19 cellular contexts compared by ENCODE assay signal in genomic region chr6:90534337-90535025, GRCh38. TPM values are rescaled to one million over a fixed set of nuclear protein-coding genes. Genes with fewer than 3 reads are reported as not detected.
DNase-seq lines count a peak whose midpoint lies in the region; ATAC-seq lines count a peak whose summit lies in the region.
"Had no signal": no experiment of that assay in that cellular context is flagged by ENCODE, and none has a peak within 500 bp of the region (broad histone marks: within the 10 kb centered on the region; RNA-seq: fewer than 3 reads in every experiment).

No MANE protein-coding gene starts in this region.

- no peaks in the 10 kb centered on the region for H3K9me3 Mint-ChIP-seq in activated CD8-positive, alpha-beta memory T cell treated with anti-CD3 and anti-CD28 coated beads, Interleukin-2, amount 10 ng/mL, durations not matched to agents 7 days and 5 days (ENCODE audit: low read depth)
- no peaks in the 10 kb centered on the region for H3K9me3 Mint-ChIP-seq in stimulated activated naive CD8-positive, alpha-beta T cell treated with anti-CD3 and anti-CD28 coated beads, Interleukin-15, amount 100 ng/mL, for 72 hours
- peaks cover 0 to 2% (median 0%) of the 10 kb centered on the region in 6 donors for H3K9me3 Mint-ChIP-seq in immature natural killer cell

- peak overlapping the region; percentile 90 for H3K27ac Mint-ChIP-seq in activated CD8-positive, alpha-beta memory T cell treated with anti-CD3 and anti-CD28 coated beads, Interleukin-2, amount 10 ng/mL, durations not matched to agents 7 days and 5 days
- no peak overlapping the region for H3K27ac Mint-ChIP-seq in stimulated activated naive CD8-positive, alpha-beta T cell treated with anti-CD3 and anti-CD28 coated beads, Interleukin-15, amount 100 ng/mL, for 72 hours
- H3K27ac Mint-ChIP-seq in immature natural killer cell: peak overlapping the region; percentile 87 to 95 (median 91)
- H3K27ac Mint-ChIP-seq: CD4-positive, CD25-positive, alpha-beta regulatory T cell had no signal

- H3K4me3 Mint-ChIP-seq in activated CD8-positive, alpha-beta memory T cell treated with anti-CD3 and anti-CD28 coated beads, Interleukin-2, amount 10 ng/mL, durations not matched to agents 7 days and 5 days: no peak overlapping the region
- H3K4me3 Mint-ChIP-seq in stimulated activated naive CD8-positive, alpha-beta T cell treated with anti-CD3 and anti-CD28 coated beads, Interleukin-15, amount 100 ng/mL, for 72 hours: no peak overlapping the region
- no peak overlapping the region for H3K4me3 Mint-ChIP-seq in immature natural killer cell
- H3K4me3 Mint-ChIP-seq: CD4-positive, CD25-positive, alpha-beta regulatory T cell had no signal

- CTCF ChIA-PET in activated CD8-positive, alpha-beta memory T cell treated with anti-CD3 and anti-CD28 coated beads, Interleukin-2, amount 10 ng/mL, durations not matched to agents 7 days and 5 days (lab: Charles Lee): interaction anchor here (1.0 kb wide), 1 partner anchor 10 kb away, joined by 3 read pairs; no protein-coding TSS in a partner anchor

- ATAC-seq in activated CD8-positive, alpha-beta memory T cell treated with anti-CD3 and anti-CD28 coated beads, Interleukin-2, amount 10 ng/mL, durations not matched to agents 7 days and 5 days: peak; percentile 28
- ATAC-seq in stimulated activated naive CD8-positive, alpha-beta T cell treated with anti-CD3 and anti-CD28 coated beads, Interleukin-15, amount 100 ng/mL, for 72 hours: peak; percentile 70
- ATAC-seq in stimulated activated naive CD8-positive, alpha-beta T cell treated with anti-CD3 and anti-CD28 coated beads, Interleukin-15, Interleukin-2, amounts not matched to agents 100 U/mL and 50 U/mL, for 24 hours: no peak
- ATAC-seq in HG03045 (IDR thresholded peaks at IDR 0.05; ENCODE audit: unreplicated experiment) (no peak), HG02981 (IDR thresholded peaks at IDR 0.05; ENCODE audit: unreplicated experiment) (no peak)
- ATAC-seq: HCT116, Right ventricle myocardium inferior had no signal

- H3K4me1 Mint-ChIP-seq in activated CD8-positive, alpha-beta memory T cell treated with anti-CD3 and anti-CD28 coated beads, Interleukin-2, amount 10 ng/mL, durations not matched to agents 7 days and 5 days: peaks cover 28% of the 10 kb centered on the region
- peaks cover 6% of the 10 kb centered on the region for H3K4me1 Mint-ChIP-seq in stimulated activated naive CD8-positive, alpha-beta T cell treated with anti-CD3 and anti-CD28 coated beads, Interleukin-15, amount 100 ng/mL, for 72 hours
- peaks cover 34 to 50% of the 10 kb centered on the region in 2 donors for H3K4me1 Mint-ChIP-seq in immature natural killer cell

- no peaks in the 10 kb centered on the region for H3K27me3 Mint-ChIP-seq in activated CD8-positive, alpha-beta memory T cell treated with anti-CD3 and anti-CD28 coated beads, Interleukin-2, amount 10 ng/mL, durations not matched to agents 7 days and 5 days
- H3K27me3 Mint-ChIP-seq in stimulated activated naive CD8-positive, alpha-beta T cell treated with anti-CD3 and anti-CD28 coated beads, Interleukin-15, amount 100 ng/mL, for 72 hours: no peaks in the 10 kb centered on the region
- peaks cover 0 to 1% (median 0%) of the 10 kb centered on the region in 3 donors for H3K27me3 Mint-ChIP-seq in immature natural killer cell (ENCODE audit: low read depth in 3 of 3)
- H3K27me3 Mint-ChIP-seq: CD4-positive, CD25-positive, alpha-beta regulatory T cell had no signal

- no peak for DNase-seq in activated CD8-positive, alpha-beta memory T cell treated with anti-CD3 and anti-CD28 coated beads, Interleukin-2, amount 10 ng/mL, durations not matched to agents 7 days and 5 days
- DNase-seq in activated CD8-positive, alpha-beta memory T cell treated with anti-CD3 and anti-CD28 coated beads for 24 hours: no peak
- DNase-seq in stimulated activated naive CD8-positive, alpha-beta T cell treated with anti-CD3 and anti-CD28 coated beads, Interleukin-15, amount 100 ng/mL, for 72 hours: no peak
- DNase-seq in stimulated activated naive CD8-positive, alpha-beta T cell treated with anti-CD3 and anti-CD28 coated beads, Interleukin-15, Interleukin-2, amounts not matched to agents 100 U/mL and 50 U/mL, for 24 hours: no peak
- DNase-seq in immature natural killer cell: no peak
- DNase-seq: EL, GF-D8, IMR-90, NCI-H1417, NCI-H1694 treated with DMSO at 0.1 percent for 48 hours, NCI-H2081 treated with DMSO at 0.1 percent for 48 hours, NCI-H2171 treated with DMSO at 0.1 percent for 48 hours, NCI-H524 treated with DMSO at 0.1 percent for 48 hours, NCI-H82 had no signal

- H3K36me3 Mint-ChIP-seq in activated CD8-positive, alpha-beta memory T cell treated with anti-CD3 and anti-CD28 coated beads, Interleukin-2, amount 10 ng/mL, durations not matched to agents 7 days and 5 days: peaks cover 20% of the 10 kb centered on the region
- peaks cover 4 to 25% (median 12%) of the 10 kb centered on the region in 3 donors for H3K36me3 Mint-ChIP-seq in immature natural killer cell

RNA-seq across cellular contexts. Expression of gene MAP3K7, which starts 52.4 kb away (rescaled TPM):
- 10 to 100 TPM; 26.5 to 29.1 TPM for total RNA-seq in activated CD8-positive, alpha-beta memory T cell treated with anti-CD3 and anti-CD28 coated beads, Interleukin-2, amount 10 ng/mL, durations not matched to agents 7 days and 5 days
- polyA plus RNA-seq in immature natural killer cell: 10 to 100 TPM; 15.7 to 26.4 (median 24.8) TPM

Comparison
In these comparisons a context has a peak if more than half of its experiments do, and no peak if none do; other contexts are left out.
1. ATAC-seq: peak in activated CD8-positive, alpha-beta memory T cell treated with anti-CD3 and anti-CD28 coated beads, Interleukin-2, amount 10 ng/mL, durations not matched to agents 7 days and 5 days (single experiment) and stimulated activated naive CD8-positive, alpha-beta T cell treated with anti-CD3 and anti-CD28 coated beads, Interleukin-15, amount 100 ng/mL, for 72 hours (single experiment); none in stimulated activated naive CD8-positive, alpha-beta T cell treated with anti-CD3 and anti-CD28 coated beads, Interleukin-15, Interleukin-2, amounts not matched to agents 100 U/mL and 50 U/mL, for 24 hours (single experiment), HG03045 (single experiment) and HG02981 (single experiment).
2. H3K27ac Mint-ChIP-seq: peak in activated CD8-positive, alpha-beta memory T cell treated with anti-CD3 and anti-CD28 coated beads, Interleukin-2, amount 10 ng/mL, durations not matched to agents 7 days and 5 days (single experiment) and immature natural killer cell (6 of 6); none in stimulated activated naive CD8-positive, alpha-beta T cell treated with anti-CD3 and anti-CD28 coated beads, Interleukin-15, amount 100 ng/mL, for 72 hours (0 of 2).